ENCODE assay signal across 1 cellular context in the genomic region with DNA sequence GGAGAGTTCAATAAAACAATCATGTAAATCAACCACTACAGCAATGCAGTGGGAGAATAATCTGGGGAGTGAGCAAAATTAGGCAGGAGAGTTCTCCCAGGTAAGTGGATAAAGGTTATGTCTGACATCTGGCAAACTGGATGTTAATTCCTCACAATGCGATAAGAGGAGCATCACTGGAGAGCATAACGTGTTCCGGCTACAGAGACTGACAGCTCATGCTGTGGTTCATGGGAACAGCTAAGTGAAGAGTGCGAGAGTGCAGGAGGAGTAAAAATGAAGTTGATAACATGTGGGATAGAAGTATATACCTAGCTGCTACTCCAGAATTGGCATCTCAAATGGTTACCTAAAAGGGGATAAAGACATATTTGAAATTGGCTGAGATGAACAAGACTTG.
TF ChIP-seq lines count a peak whose summit lies in the region.

No MANE protein-coding gene starts in this region.

TF ChIP-seq in SK-N-SH treated with all-trans-retinoic acid at 6 μM for 48 hours, 23 proteins besides CTCF, POLR2A, EP300 and RAD21 (continued from another document):
- TF ChIP-seq, protein P1, sequence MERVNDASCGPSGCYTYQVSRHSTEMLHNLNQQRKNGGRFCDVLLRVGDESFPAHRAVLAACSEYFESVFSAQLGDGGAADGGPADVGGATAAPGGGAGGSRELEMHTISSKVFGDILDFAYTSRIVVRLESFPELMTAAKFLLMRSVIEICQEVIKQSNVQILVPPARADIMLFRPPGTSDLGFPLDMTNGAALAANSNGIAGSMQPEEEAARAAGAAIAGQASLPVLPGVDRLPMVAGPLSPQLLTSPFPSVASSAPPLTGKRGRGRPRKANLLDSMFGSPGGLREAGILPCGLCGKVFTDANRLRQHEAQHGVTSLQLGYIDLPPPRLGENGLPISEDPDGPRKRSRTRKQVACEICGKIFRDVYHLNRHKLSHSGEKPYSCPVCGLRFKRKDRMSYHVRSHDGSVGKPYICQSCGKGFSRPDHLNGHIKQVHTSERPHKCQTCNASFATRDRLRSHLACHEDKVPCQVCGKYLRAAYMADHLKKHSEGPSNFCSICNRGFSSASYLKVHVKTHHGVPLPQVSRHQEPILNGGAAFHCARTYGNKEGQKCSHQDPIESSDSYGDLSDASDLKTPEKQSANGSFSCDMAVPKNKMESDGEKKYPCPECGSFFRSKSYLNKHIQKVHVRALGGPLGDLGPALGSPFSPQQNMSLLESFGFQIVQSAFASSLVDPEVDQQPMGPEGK (CRISPR knock-in tag; IDR thresholded peaks at IDR 0.05; ENCODE audit: borderline replicate concordance) = no peak
- TF ChIP-seq TCF4 (CRISPR knock-in tag; IDR thresholded peaks at IDR 0.05; ENCODE audit: borderline replicate concordance) = no peak
- no peak for TF ChIP-seq PPARA (CRISPR knock-in tag; IDR thresholded peaks at IDR 0.05; ENCODE audit: borderline replicate concordance)
